Comparison of ENCODE assay signal across 9 cellular contexts in genomic region chr13:26502826-26503225, GRCh38. TPM values are rescaled to one million over a fixed set of nuclear protein-coding genes. Genes with fewer than 3 reads are reported as not detected.
DNase-seq lines count a peak whose midpoint lies in the region; ATAC-seq lines count a peak whose summit lies in the region.
"Had no signal": no experiment of that assay in that cellular context is flagged by ENCODE, and none has a peak within 500 bp of the region (broad histone marks: within the 10 kb centered on the region; RNA-seq: fewer than 3 reads in every experiment).

No MANE protein-coding gene starts in this region.

- intact Hi-C loops in Right ventricle myocardium superior (cut with DNase I) = no loop called here

- peak; percentile 12 for DNase-seq in DMS 273 (lab: John Stamatoyannopoulos, UW; ENCODE audit: unreplicated experiment)
- DNase-seq in DMS 273 treated with DMSO at 0.1 percent for 48 hours (lab: John Stamatoyannopoulos, UW) = no peak
- peak; percentile 42 to 52 for DNase-seq in activated CD4-positive, alpha-beta T cell treated with anti-CD3 and anti-CD28 coated beads, Interleukin-2, amount 50 U/mL, for 48 hours
- no peak for DNase-seq in Right ventricle myocardium superior
- peak; percentile 67 for DNase-seq in stimulated activated CD4-positive, alpha-beta T cell treated with anti-CD3 and anti-CD28 coated beads, Interleukin-4, amount 100 ng/mL, for 24 hours
- no peak for DNase-seq in SW480 (ENCODE audit: low spot score)
- DNase-seq: NCI-H187 treated with DMSO at 0.1 percent for 48 hours had no signal

- ATAC-seq in Right ventricle myocardium superior (ENCODE audit: poor library complexity) = peak; percentile 52
- ATAC-seq in HG02938 (IDR thresholded peaks at IDR 0.05; ENCODE audit: unreplicated experiment) = no peak
- ATAC-seq in GM21576 (IDR thresholded peaks at IDR 0.05; ENCODE audit: unreplicated experiment) = no peak

RNA-seq across cellular contexts. Expression of gene WASF3, which starts 54.7 kb away (rescaled TPM):
- total RNA-seq in Right ventricle myocardium superior = 10.5 TPM

Comparison
In these comparisons a context has a peak if more than half of its experiments do, and no peak if none do; other contexts are left out.
1. DNase-seq: peak in DMS 273 (single experiment), activated CD4-positive, alpha-beta T cell treated with anti-CD3 and anti-CD28 coated beads, Interleukin-2, amount 50 U/mL, for 48 hours (2 of 2) and stimulated activated CD4-positive, alpha-beta T cell treated with anti-CD3 and anti-CD28 coated beads, Interleukin-4, amount 100 ng/mL, for 24 hours (single experiment); none in DMS 273 treated with DMSO at 0.1 percent for 48 hours (single experiment), Right ventricle myocardium superior (single experiment) and SW480 (single experiment).